In the genomic region with DNA sequence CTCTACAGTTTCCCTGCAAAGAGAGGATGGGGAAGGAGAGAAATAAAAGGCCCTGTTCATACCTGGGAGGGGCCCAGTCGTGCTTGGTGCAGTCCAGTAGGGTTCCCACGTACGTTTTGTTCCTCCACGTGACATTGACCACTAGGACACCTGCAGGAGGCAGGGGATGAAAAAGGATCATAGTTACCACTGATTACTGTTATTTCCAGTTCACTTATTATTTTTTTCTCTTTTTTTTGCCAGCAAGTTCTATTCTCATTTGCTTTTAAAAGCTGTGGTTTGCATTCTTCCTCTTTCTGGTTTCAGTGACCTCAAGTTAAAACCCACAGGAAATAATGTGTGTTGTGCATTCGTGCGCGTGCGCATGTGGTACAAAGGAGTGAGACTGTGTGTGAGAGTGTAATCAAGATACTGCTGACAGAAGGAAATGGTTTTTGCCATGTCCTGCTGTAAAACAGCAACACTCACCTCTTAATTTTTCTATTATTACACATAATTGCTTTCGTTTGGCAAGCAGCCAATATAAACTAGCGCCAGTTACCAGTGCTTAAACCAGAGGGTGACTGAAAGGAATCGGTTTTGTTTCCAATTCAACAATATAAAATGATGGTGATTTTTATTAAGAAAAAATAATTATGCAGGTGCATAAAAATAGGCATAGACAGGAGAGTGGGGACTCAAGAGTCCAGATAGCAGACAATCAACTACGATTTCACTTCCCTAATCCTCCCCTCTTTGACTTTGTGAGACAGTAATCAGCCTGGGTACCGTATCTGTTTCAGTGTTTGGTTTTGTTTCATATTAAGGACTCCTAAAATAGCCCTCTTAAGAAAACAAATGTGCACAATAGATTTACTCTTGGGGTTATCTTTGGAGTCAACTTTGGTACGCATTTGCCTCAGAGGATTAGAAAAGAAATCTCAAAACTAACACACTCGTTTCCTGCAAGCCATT, we compare ENCODE assay signal across 8 cellular contexts.
DNase-seq lines count a peak whose midpoint lies in the region; ATAC-seq and TF ChIP-seq lines count a peak whose summit lies in the region.

No MANE protein-coding gene starts in this region.

- H3K27ac ChIP-seq in DOHH2 (ENCODE audit: low read depth, low read length) (peak overlapping the region; percentile 96), sigmoid colon (peak overlapping the region; percentile 83 to 93 (median 86))

- 6 to 12% methylated on average over 15 of the region's 15 CpGs for WGBS in sigmoid colon, 2 donors

- H3K4me3 ChIP-seq in DOHH2 (ENCODE audit: low read length), result peak overlapping the region; percentile 81
- H3K4me3 ChIP-seq in sigmoid colon, result peak overlapping the region in 1 of 4 donors; percentile 9

- no peak for TF ChIP-seq POLR2A in sigmoid colon (IDR thresholded peaks at IDR 0.05)

- no peak for TF ChIP-seq EP300 in sigmoid colon (IDR thresholded peaks at IDR 0.05)

- H3K9me3 ChIP-seq in DOHH2 (ENCODE audit: control insufficient read depth, insufficient read depth, low read length) (no peaks in the 10 kb centered on the region), sigmoid colon (no peaks in the 10 kb centered on the region)

- no peaks in the 10 kb centered on the region for H3K9me2 ChIP-seq in DOHH2 (replicated peaks; ENCODE audit: control insufficient read depth, low read length)

- H3K4me1 ChIP-seq in DOHH2 (ENCODE audit: control insufficient read depth, low read length) (peaks cover 97% of the 10 kb centered on the region), sigmoid colon (peaks cover 0 to 62% (median 59%) of the 10 kb centered on the region in 4 donors)

- intact Hi-C loops in sigmoid colon (cut with DNase I), result loop anchor here (2.0 to 10.0 kb wide), 4 partner anchors 125 to 1947 kb away; partner anchors contain the start of gene ALDH7A1

- no peaks in the 10 kb centered on the region for H4K20me1 ChIP-seq in DOHH2 (ENCODE audit: control insufficient read depth, insufficient read depth, low read depth, low read length)

- H3K27me3 ChIP-seq in DOHH2 (ENCODE audit: control insufficient read depth, low read length) (no peaks in the 10 kb centered on the region), sigmoid colon (no peaks in the 10 kb centered on the region)

- DNase-seq in LoVo (ENCODE audit: low spot score) (peak; percentile 82), SIG-M5 (lab: John Stamatoyannopoulos, UW) (peak; percentile 91), glomerular endothelial cell (ENCODE audit: extremely low read depth, low read depth, low spot score) (peak; percentile 96), sigmoid colon (no peak), SW 1271 (lab: John Stamatoyannopoulos, UW) (no peak)
- DNase-seq in activated naive CD4-positive, alpha-beta T cell treated with Interleukin-2 at 50 U/mL for 16 hours, result peak; percentile 37

- no peak for TF ChIP-seq CTCF in DOHH2 (IDR thresholded peaks at IDR 0.05; ENCODE audit: low read depth, low read length, poor library complexity, severe bottlenecking)
- TF ChIP-seq CTCF in sigmoid colon (IDR thresholded peaks at IDR 0.05), result no peak

- peaks cover 36% of the 10 kb centered on the region for H3F3A ChIP-seq in DOHH2 (ENCODE audit: control insufficient read depth, insufficient read depth)

- peak; percentile 79 for ATAC-seq in GM21786 (IDR thresholded peaks at IDR 0.05; ENCODE audit: unreplicated experiment)

- peak overlapping the region; percentile 86 for H3K4me2 ChIP-seq in DOHH2 (ENCODE audit: low read length)

- peaks cover 44% of the 10 kb centered on the region for H3K36me3 ChIP-seq in DOHH2 (ENCODE audit: control insufficient read depth, low read length)
- peaks cover 0 to 8% (median 0%) of the 10 kb centered on the region in 4 donors for H3K36me3 ChIP-seq in sigmoid colon

- H3K79me2 ChIP-seq in DOHH2 (ENCODE audit: control insufficient read depth, low read length), result peaks cover 69% of the 10 kb centered on the region

Comparison
In these comparisons a context has a peak if more than half of its experiments do, and no peak if none do; other contexts are left out.
1. DNase-seq: peak in LoVo (single experiment), SIG-M5 (single experiment), activated naive CD4-positive, alpha-beta T cell treated with Interleukin-2 at 50 U/mL for 16 hours (single experiment) and glomerular endothelial cell (single experiment); none in sigmoid colon (single experiment) and SW 1271 (0 of 2).